8 cellular contexts compared by ENCODE assay signal in the genomic region with DNA sequence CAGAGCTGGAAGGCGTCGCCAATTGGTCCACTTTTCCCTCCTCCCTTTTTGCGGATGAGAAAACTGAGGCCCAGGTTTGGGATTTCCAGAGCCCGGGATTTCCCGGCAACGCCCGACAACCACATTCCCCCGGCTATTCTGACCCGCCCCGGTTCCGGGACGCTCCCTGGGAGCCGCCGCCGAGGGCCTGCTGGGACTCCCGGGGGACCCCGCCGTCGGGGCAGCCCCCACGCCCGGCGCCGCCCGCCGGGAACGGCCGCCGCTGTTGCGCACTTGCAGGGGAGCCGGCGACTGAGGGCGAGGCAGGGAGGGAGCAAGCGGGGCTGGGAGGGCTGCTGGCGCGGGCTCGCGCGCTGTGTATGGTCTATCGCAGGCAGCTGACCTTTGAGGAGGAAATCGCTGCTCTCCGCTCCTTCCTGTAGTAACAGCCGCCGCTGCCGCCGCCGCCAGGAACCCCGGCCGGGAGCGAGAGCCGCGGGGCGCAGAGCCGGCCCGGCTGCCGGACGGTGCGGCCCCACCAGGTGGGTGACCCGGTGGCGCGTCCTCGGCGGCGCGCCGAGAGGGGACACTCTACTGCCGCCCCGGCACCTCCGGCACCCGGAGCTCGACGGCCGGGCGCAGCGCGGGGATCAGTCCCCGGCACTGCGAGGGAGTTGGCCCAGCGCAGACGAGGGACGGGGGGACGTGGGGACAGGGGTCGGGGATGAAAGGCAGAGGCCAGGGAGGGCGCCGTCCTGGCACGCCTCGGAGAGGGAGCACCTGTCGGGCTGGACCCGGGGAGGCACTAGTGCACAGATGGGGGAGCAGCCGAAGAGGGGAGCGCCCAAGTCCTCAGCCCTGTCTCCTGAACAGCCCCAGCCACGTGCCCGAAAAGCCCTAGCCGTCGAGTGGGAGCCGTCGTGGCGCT. TPM values are rescaled to one million over a fixed set of nuclear protein-coding genes. Genes with fewer than 3 reads are reported as not detected.
A peak's percentile ranks its signal among the peaks of the same experiment; 100 is the strongest.
DNase-seq lines count a peak whose midpoint lies in the region; ATAC-seq and TF ChIP-seq lines count a peak whose summit lies in the region.

A gene (plus strand): TSS at position 421 of the 907 bp plus-strand sequence. CDS start 914 bp downstream, outside the sequence.

- peak within 1 kb of the TSS; percentile 47 for H3K9ac ChIP-seq in iPS-15b (ENCODE audit: low read depth, low read length)

- no TSS peak for BruUV-seq in MCF 10A (replicated peaks; lab: Mats Ljungman, UMichigan)

- TF ChIP-seq EP300 in Ishikawa (IDR thresholded peaks at IDR 0.05; ENCODE audit: borderline replicate concordance), result no peak

- H3K27me3 Mint-ChIP-seq in MCF 10A (ENCODE audit: insufficient read depth, unreplicated experiment), result peaks cover 14% of the 10 kb centered on the region

- peak within 1 kb of the TSS; percentile 47 for H3K4me3 Mint-ChIP-seq in MCF 10A (ENCODE audit: unreplicated experiment)

- intact Hi-C loops in MCF 10A (cut with micrococcal nuclease), result no loop called here
- intact Hi-C loops in gastrocnemius medialis (cut with DNase I; ENCODE audit: low total_unique reads), result loop anchor here (5.0 kb wide), 1 partner anchor 96 kb away; a partner anchor contains a TSS

- no peak for TF ChIP-seq RAD21 in Ishikawa (IDR thresholded peaks at IDR 0.05; ENCODE audit: low read depth)

- no peak within 1 kb of the TSS for H3K27ac Mint-ChIP-seq in MCF 10A (ENCODE audit: low read depth, unreplicated experiment)

- no peaks in the 10 kb centered on the region for H3K36me3 ChIP-seq in iPS-15b (ENCODE audit: control insufficient read depth, insufficient read depth, low read length)
- H3K36me3 ChIP-seq in gastrocnemius medialis, result no peaks in the 10 kb centered on the region

- H3K9me3 ChIP-seq in AG04450 (ENCODE audit: control insufficient read depth, insufficient read depth, low read length), result peaks cover 6% of the 10 kb centered on the region; the same call in 1 of the 2 replicates
- no peaks in the 10 kb centered on the region for H3K9me3 ChIP-seq in iPS-15b (ENCODE audit: control insufficient read depth, insufficient read depth, low read length)
- H3K9me3 ChIP-seq in gastrocnemius medialis, result no peaks in the 10 kb centered on the region

- DNase-seq in AG04450 (ENCODE audit: low read depth, low spot score), result peak; percentile 20
- peak; percentile 83 for DNase-seq in UCSD-AML1 (lab: John Stamatoyannopoulos, UW; ENCODE audit: unreplicated experiment)
- peak; percentile 56 for DNase-seq in MCF 10A (ENCODE audit: unreplicated experiment)
- peak; percentile 89 to 91 for DNase-seq in gastrocnemius medialis
- DNase-seq in NCI-H2107 treated with DMSO at 0.1 percent for 48 hours (lab: John Stamatoyannopoulos, UW; ENCODE audit: unreplicated experiment), result no peak

- H3K9me3 Mint-ChIP-seq in MCF 10A (ENCODE audit: unreplicated experiment), result no peaks in the 10 kb centered on the region

- H3K27me3 ChIP-seq in AG04450 (ENCODE audit: control insufficient read depth, insufficient read depth, low read length) (no peaks in the 10 kb centered on the region), iPS-15b (ENCODE audit: control insufficient read depth, insufficient read depth, low read length) (peaks cover 24% of the 10 kb centered on the region), gastrocnemius medialis (no peaks in the 10 kb centered on the region)

- peaks cover 3% of the 10 kb centered on the region for H3K4me1 ChIP-seq in iPS-15b (ENCODE audit: control insufficient read depth, insufficient read depth, low read length)
- peaks cover 0 to 15% of the 10 kb centered on the region in 2 donors for H3K4me1 ChIP-seq in gastrocnemius medialis

- CTCF ChIA-PET in AG04450 (lab: Charles Lee) (no interaction called here), MCF 10A (lab: Yijun Ruan, JAX) (interaction anchor here (0.5 to 0.7 kb wide), 2 partner anchors 82 to 170 kb away, joined by 3 read pairs; no protein-coding TSS in a partner anchor)

- H3K36me3 Mint-ChIP-seq in MCF 10A (ENCODE audit: insufficient read depth, unreplicated experiment), result no peaks in the 10 kb centered on the region

- H3K27ac ChIP-seq in AG04450 (ENCODE audit: low read depth, low read length), result no peak within 1 kb of the TSS
- peak within 1 kb of the TSS; percentile 81 to 91 (median 86) for H3K27ac ChIP-seq in gastrocnemius medialis

- POLR2A ChIA-PET in AG04450 (lab: Yijun Ruan, JAX) (interaction anchor here (1.2 to 1.3 kb wide), 2 partner anchors 24 to 40 kb away, joined by 3 read pairs; no protein-coding TSS in a partner anchor), MCF 10A (lab: Yijun Ruan, JAX) (interaction anchor here (0.7 to 1.2 kb wide), 2 partner anchors 13 to 28 kb away, joined by 3 to 4 read pairs; a partner anchor contains a TSS)

- H3K4me3 ChIP-seq in AG04450 (ENCODE audit: low read depth, low read length) (peak within 1 kb of the TSS; percentile 49), iPS-15b (ENCODE audit: low read depth, low read length) (peak within 1 kb of the TSS; percentile 43), gastrocnemius medialis (peak within 1 kb of the TSS; percentile 51 to 89 (median 68))

- no peaks in the 10 kb centered on the region for H3K4me1 Mint-ChIP-seq in MCF 10A (ENCODE audit: insufficient read depth, unreplicated experiment)

- peak; percentile 49 for ATAC-seq in GM18867 (IDR thresholded peaks at IDR 0.05; ENCODE audit: unreplicated experiment)
- peak; percentile 91 to 95 for ATAC-seq in gastrocnemius medialis

- peak; percentile 88 to 91 for TF ChIP-seq POLR2A in gastrocnemius medialis (IDR thresholded peaks at IDR 0.05)

- in situ Hi-C loops in gastrocnemius medialis (cut with MboI; ENCODE audit: low sequenced_read_pairs in 4 of 4), result no loop called here

- no peak for TF ChIP-seq CTCF in AG04450 (IDR thresholded peaks at IDR 0.05; ENCODE audit: low read depth, low read length)
- no peak for TF ChIP-seq CTCF in MCF 10A (IDR thresholded peaks at IDR 0.05; ENCODE audit: unreplicated experiment)
- no peak for TF ChIP-seq CTCF in gastrocnemius medialis (IDR thresholded peaks at IDR 0.05 in 4 of 5, conservative IDR thresholded peaks at IDR 0.05 in 1 of 5)

TF ChIP-seq in Ishikawa, 13 proteins besides CTCF, POLR2A, EP300 and RAD21:
- TF ChIP-seq, protein P1, sequence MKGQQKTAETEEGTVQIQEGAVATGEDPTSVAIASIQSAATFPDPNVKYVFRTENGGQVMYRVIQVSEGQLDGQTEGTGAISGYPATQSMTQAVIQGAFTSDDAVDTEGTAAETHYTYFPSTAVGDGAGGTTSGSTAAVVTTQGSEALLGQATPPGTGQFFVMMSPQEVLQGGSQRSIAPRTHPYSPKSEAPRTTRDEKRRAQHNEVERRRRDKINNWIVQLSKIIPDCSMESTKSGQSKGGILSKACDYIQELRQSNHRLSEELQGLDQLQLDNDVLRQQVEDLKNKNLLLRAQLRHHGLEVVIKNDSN (IDR thresholded peaks at IDR 0.05), result peak; percentile 42; the same call in 1 of the 2 replicates
- TF ChIP-seq, protein P2, sequence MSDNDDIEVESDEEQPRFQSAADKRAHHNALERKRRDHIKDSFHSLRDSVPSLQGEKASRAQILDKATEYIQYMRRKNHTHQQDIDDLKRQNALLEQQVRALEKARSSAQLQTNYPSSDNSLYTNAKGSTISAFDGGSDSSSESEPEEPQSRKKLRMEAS (IDR thresholded peaks at IDR 0.05), result no peak

RNA-seq across cellular contexts. Expression of the gene that starts here (rescaled TPM):
- polyA plus RNA-seq in AG04450 (2011; rRNA removed), result 3.9 and 5.3 TPM in 2 replicates
- polyA minus RNA-seq in AG04450 (2011; rRNA and poly(A)+ RNA removed), result 4.6 and 7.9 TPM in 2 replicates
- total RNA-seq in MCF 10A (2022), result 1.0 and 1.7 TPM in 2 replicates
- total RNA-seq in gastrocnemius medialis, result 10 to 100 TPM; 36.0 to 87.0 (median 60.7) TPM

Comparison
In these comparisons a context has a peak if more than half of its experiments do, and no peak if none do; other contexts are left out.
1. RNA of the gene that starts here (total RNA-seq): 36.0 to 87.0 TPM in gastrocnemius medialis; 1.0 to 1.7 TPM in MCF 10A; every median in the first group is over 10 times any median in the second.
2. Peak in every context shown above with its lines, with median percentiles within 50 percentile points of each other: H3K4me3 ChIP-seq.